In the genomic region with DNA sequence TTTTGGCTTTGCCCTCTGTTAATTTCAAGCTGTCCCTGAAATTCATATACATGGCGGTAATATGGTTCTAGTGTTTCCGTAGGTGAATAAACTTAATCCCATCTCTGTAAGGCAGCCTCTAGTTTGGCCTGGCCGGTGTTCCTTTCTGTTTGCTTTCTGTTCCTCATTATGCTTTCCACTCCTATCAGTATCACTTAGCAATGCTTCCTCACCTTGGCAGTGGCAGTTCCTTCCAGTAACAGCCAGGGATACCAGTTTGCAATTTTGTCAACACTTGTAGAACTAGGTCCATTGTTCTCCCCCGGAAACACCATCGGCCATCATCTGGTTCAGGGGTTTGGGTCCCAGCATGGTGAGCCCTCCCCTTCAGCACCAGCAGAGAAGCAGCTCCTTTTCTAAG, we compare ENCODE assay signal across 31 cellular contexts. TPM values are rescaled to one million over a fixed set of nuclear protein-coding genes. Genes with fewer than 3 reads are reported as not detected.
"Had no signal": no experiment of that assay in that cellular context is flagged by ENCODE, and none has a peak within 500 bp of the region (broad histone marks: within the 10 kb centered on the region; RNA-seq: fewer than 3 reads in every experiment).

No MANE protein-coding gene starts in this region.

- H3K4me3 ChIP-seq: breast epithelium, esophagus squamous epithelium, left lung, lung, mucosa of descending colon, right lobe of liver, thoracic aorta had no signal

- H3K4me1 ChIP-seq: breast epithelium, left lung, right lobe of liver had no signal

- H3K27ac ChIP-seq: breast epithelium, epithelial cell of prostate, esophagus squamous epithelium, left lung, right lobe of liver, thoracic aorta had no signal

- H3K36me3 ChIP-seq: breast epithelium, esophagus squamous epithelium, left lung, right lobe of liver, thoracic aorta had no signal

- H3K9me3 ChIP-seq: breast epithelium, esophagus squamous epithelium, left lung, mucosa of descending colon, right lobe of liver, thoracic aorta had no signal

- DNase-seq: activated CD4-positive, alpha-beta T cell treated with anti-CD3 and anti-CD28 coated beads for 1 hour; activated CD4-positive, alpha-beta T cell treated with anti-CD3 and anti-CD28 coated beads, Interleukin-2, amount 50 U/mL, for 1 hour; activated CD8-positive, alpha-beta T cell treated with anti-CD3 and anti-CD28 coated beads for 36 hours; activated naive CD4-positive, alpha-beta T cell; activated T-cell treated with anti-CD3 and anti-CD28 coated beads, Interleukin-2, amount 50 U/mL, for 72 hours; central memory CD4-positive, alpha-beta T cell; effector CD8-positive, alpha-beta T cell; esophagus squamous epithelium; foreskin melanocyte; glutamatergic neuron; left lung; mucosa of descending colon; posterior cingulate gyrus; right lobe of liver; stimulated activated CD4-positive, alpha-beta T cell treated with anti-CD3 and anti-CD28 coated beads, Interleukin-4, amount 100 ng/mL, for 1 hour; T-helper 9 cell; trophoblast cell had no signal

- H3K27me3 ChIP-seq: breast epithelium, esophagus squamous epithelium, left lung, right lobe of liver had no signal

- ATAC-seq: activated CD8-positive, alpha-beta T cell treated with anti-CD3 and anti-CD28 coated beads for 36 hours; activated naive CD4-positive, alpha-beta T cell treated with anti-CD3 and anti-CD28 coated beads, Interleukin-2, amount 50 U/mL, for 72 hours; activated T-cell treated with anti-CD3 and anti-CD28 coated beads, Interleukin-2, amount 50 U/mL, for 72 hours; left lung; mucosa of descending colon; natural killer cell treated with Interleukin-12 subunit alpha and Interleukin-12 subunit beta and Interleukin-15 and Interleukin-18, amount 100 ng/mL, for 72 hours; right lobe of liver; WTC11 had no signal

RNA-seq across cellular contexts. Expression of a gene that starts 18.2 kb away (rescaled TPM):
- total RNA-seq: activated CD8-positive, alpha-beta T cell treated with anti-CD3 and anti-CD28 coated beads for 36 hours; activated naive CD4-positive, alpha-beta T cell treated with anti-CD3 and anti-CD28 coated beads, Interleukin-2, amount 50 U/mL, for 72 hours; activated T-cell treated with anti-CD3 and anti-CD28 coated beads, Interleukin-2, amount 50 U/mL, for 72 hours; breast epithelium; dermis microvascular lymphatic vessel endothelial cell; esophagus squamous epithelium; left lung; lung; mesenteric fat pad; mucosa of descending colon; myocyte; natural killer cell treated with Interleukin-12 subunit alpha and Interleukin-12 subunit beta and Interleukin-15 and Interleukin-18, amount 100 ng/mL, for 72 hours; omental fat pad; renal cortical epithelial cell; right lobe of liver; skeletal muscle tissue; subcutaneous adipose tissue; thoracic aorta; WTC11 had no signal
- polyA plus RNA-seq: lung had no signal
